18 cellular contexts compared by ENCODE assay signal in genomic region chr7:42831953-42832522, GRCh38.
A peak's percentile ranks its signal among the peaks of the same experiment; 100 is the strongest.
DNase-seq lines count a peak whose midpoint lies in the region; ATAC-seq, FAIRE-seq and TF ChIP-seq lines count a peak whose summit lies in the region.
"Had no signal": no experiment of that assay in that cellular context is flagged by ENCODE, and none has a peak within 500 bp of the region (broad histone marks: within the 10 kb centered on the region; RNA-seq: fewer than 3 reads in every experiment).

No MANE protein-coding gene starts in this region.

- H3F3A ChIP-seq in DOHH2 (ENCODE audit: control insufficient read depth, insufficient read depth): no peaks in the 10 kb centered on the region

- intact Hi-C loops in ovary (cut with DNase I): loop anchor here in 1 of 4 donors (10.0 kb wide), 1 partner anchor 857 kb away; no protein-coding TSS in a partner anchor

- H3K9me1 ChIP-seq in keratinocyte (ENCODE audit: control insufficient read depth, extremely low read depth, insufficient read depth, low read length): no peaks in the 10 kb centered on the region

- ATAC-seq in RWPE2 (ENCODE audit: low read depth): no peak
- ATAC-seq: activated T-cell treated with anti-CD3 and anti-CD28 coated beads, Interleukin-2, amount 50 U/mL, for 72 hours had no signal

- TF ChIP-seq CTCF in DOHH2 (IDR thresholded peaks at IDR 0.05; ENCODE audit: low read depth, low read length, poor library complexity, severe bottlenecking) (peak; percentile 8), RWPE2 (IDR thresholded peaks at IDR 0.05; ENCODE audit: poor library complexity, severe bottlenecking) (peak; percentile 56), keratinocyte (optimal IDR thresholded peaks at IDR 0.05 in 1 of 3, IDR thresholded peaks at IDR 0.05 in 1 of 3, conservative IDR thresholded peaks at IDR 0.05 in 1 of 3; ENCODE audit: extremely low read depth in 1 of 3, insufficient read depth in 2 of 3, low read length in 3 of 3) (no peak), ovary (IDR thresholded peaks at IDR 0.05) (no peak)

- peak overlapping the region; percentile 4 for H2AFZ ChIP-seq in keratinocyte (ENCODE audit: control insufficient read depth, low read length)

- no peak for TF ChIP-seq POLR2A in ovary (IDR thresholded peaks at IDR 0.05)

- no peak for TF ChIP-seq EP300 in ovary (IDR thresholded peaks at IDR 0.05)

- peak; percentile 48 for FAIRE-seq in keratinocyte (lab: Jason Lieb, UNC)
- no peak for FAIRE-seq in small intestine (lab: Jason Lieb, UNC)
- FAIRE-seq: endothelial cell of umbilical vein, G401.6 had no signal

- dilution Hi-C loops in keratinocyte (cut with MboI; ENCODE audit: extremely low pct_ligation_motif_present, low sequenced_read_pairs): no loop called here

- 6 to 14% (median 8%) methylated on average over 7 of the region's 7 CpGs for WGBS in ovary, 3 donors
- 45 to 65% (median 47%) methylated on average over 7 of the region's 7 CpGs for WGBS in small intestine, 3 donors

- no peaks in the 10 kb centered on the region for H3K4me1 ChIP-seq in DOHH2 (ENCODE audit: control insufficient read depth, low read length)
- H3K4me1 ChIP-seq in RWPE2 (ENCODE audit: insufficient read depth, poor library complexity, severe bottlenecking): no peaks in the 10 kb centered on the region
- peaks cover 5% of the 10 kb centered on the region for H3K4me1 ChIP-seq in keratinocyte (ENCODE audit: control insufficient read depth, extremely low read depth, insufficient read depth, low read length)
- H3K4me1 ChIP-seq in ovary (ENCODE audit: insufficient read depth): peaks cover 7% of the 10 kb centered on the region
- no peaks in the 10 kb centered on the region for H3K4me1 ChIP-seq in small intestine (ENCODE audit: control insufficient read depth in 2 of 2, insufficient read depth in 1 of 2, low read depth in 1 of 2, low read length in 1 of 2)
- H3K4me1 ChIP-seq: SJCRH30 had no signal

- H3K9ac ChIP-seq in keratinocyte (ENCODE audit: control insufficient read depth, extremely low read depth, insufficient read depth, low read length): no peak overlapping the region

- H3K4me2 ChIP-seq in DOHH2 (ENCODE audit: low read length): no peak overlapping the region
- H3K4me2 ChIP-seq in keratinocyte (ENCODE audit: control insufficient read depth, extremely low read depth, insufficient read depth, low read depth, low read length): peak overlapping the region; percentile 53

- H3K79me2 ChIP-seq in DOHH2 (ENCODE audit: control insufficient read depth, low read length): no peaks in the 10 kb centered on the region
- H3K79me2 ChIP-seq in keratinocyte (ENCODE audit: control insufficient read depth, insufficient read depth, low read length): no peaks in the 10 kb centered on the region

- H3K9me2 ChIP-seq in DOHH2 (replicated peaks; ENCODE audit: control insufficient read depth, low read length): no peaks in the 10 kb centered on the region

- H3K27me3 ChIP-seq in DOHH2 (ENCODE audit: control insufficient read depth, low read length) (no peaks in the 10 kb centered on the region), RWPE2 (ENCODE audit: insufficient read depth, poor library complexity, severe bottlenecking) (no peaks in the 10 kb centered on the region), keratinocyte (ENCODE audit: control insufficient read depth, extremely low read depth, insufficient read depth, low read length) (no peaks in the 10 kb centered on the region), ovary (no peaks in the 10 kb centered on the region), small intestine (ENCODE audit: control insufficient read depth in 2 of 2, insufficient read depth in 2 of 2, low read length in 2 of 2) (no peaks in the 10 kb centered on the region)

- H3K27ac ChIP-seq in DOHH2 (ENCODE audit: low read depth, low read length) (no peak overlapping the region), RWPE2 (ENCODE audit: poor library complexity, severe bottlenecking) (no peak overlapping the region), keratinocyte (ENCODE audit: control insufficient read depth, insufficient read depth, low read length) (no peak overlapping the region), ovary (no peak overlapping the region), small intestine (ENCODE audit: low read depth in 1 of 2, low read length in 1 of 2) (no peak overlapping the region)
- H3K27ac ChIP-seq: dorsolateral prefrontal cortex, SJCRH30 had no signal

- DNase-seq in RWPE2 (ENCODE audit: low spot score): no peak
- DNase-seq in keratinocyte (ENCODE audit: low read depth, low spot score): no peak
- DNase-seq in ovary: no peak
- DNase-seq in retina: no peak
- no peak for DNase-seq in anterior cingulate cortex (lab: John Stamatoyannopoulos, UW)
- DNase-seq in activated CD4-positive, alpha-beta T cell treated with anti-CD3 and anti-CD28 coated beads for 1 hour: no peak
- DNase-seq in small intestine: no peak
- DNase-seq: activated CD4-positive, alpha-beta T cell treated with anti-CD3 and anti-CD28 coated beads for 4 hours; activated T-cell treated with anti-CD3 and anti-CD28 coated beads, Interleukin-2, amount 50 U/mL, for 72 hours; immature natural killer cell; NCI-H1105; NCI-H2081; stimulated activated CD4-positive, alpha-beta T cell treated with anti-CD3 and anti-CD28 coated beads, Interleukin-15, amount 100 ng/mL, for 24 hours had no signal

- H3K4me3 ChIP-seq in DOHH2 (ENCODE audit: low read length) (no peak overlapping the region), RWPE2 (ENCODE audit: severe bottlenecking) (no peak overlapping the region), keratinocyte (ENCODE audit: control insufficient read depth in 2 of 3, extremely low read depth in 1 of 3, insufficient read depth in 2 of 3, low read depth in 1 of 3, low read length in 3 of 3) (no peak overlapping the region), ovary (peak overlapping the region; percentile 12), small intestine (ENCODE audit: low read depth in 1 of 2, low read length in 2 of 2) (no peak overlapping the region)
- H3K4me3 ChIP-seq: dorsolateral prefrontal cortex, SJCRH30 had no signal

- H4K20me1 ChIP-seq in DOHH2 (ENCODE audit: control insufficient read depth, insufficient read depth, low read depth, low read length) (no peaks in the 10 kb centered on the region), keratinocyte (ENCODE audit: control insufficient read depth, extremely low read depth, insufficient read depth, low read length) (no peaks in the 10 kb centered on the region)

- no peaks in the 10 kb centered on the region for H3K36me3 ChIP-seq in DOHH2 (ENCODE audit: control insufficient read depth, low read length)
- no peaks in the 10 kb centered on the region for H3K36me3 ChIP-seq in RWPE2 (ENCODE audit: low read depth)
- no peaks in the 10 kb centered on the region for H3K36me3 ChIP-seq in keratinocyte (ENCODE audit: control insufficient read depth in 2 of 2, extremely low read depth in 1 of 2, insufficient read depth in 2 of 2, low read length in 2 of 2)
- H3K36me3 ChIP-seq in ovary: no peaks in the 10 kb centered on the region
- no peaks in the 10 kb centered on the region for H3K36me3 ChIP-seq in small intestine (ENCODE audit: control insufficient read depth in 2 of 2, insufficient read depth in 2 of 2, low read length in 2 of 2)
- H3K36me3 ChIP-seq: SJCRH30 had no signal

- no peaks in the 10 kb centered on the region for H3K9me3 ChIP-seq in DOHH2 (ENCODE audit: control insufficient read depth, insufficient read depth, low read length)
- H3K9me3 ChIP-seq in RWPE2 (ENCODE audit: severe bottlenecking): no peaks in the 10 kb centered on the region
- H3K9me3 ChIP-seq in keratinocyte (ENCODE audit: control insufficient read depth, low read depth, low read length): no peaks in the 10 kb centered on the region
- no peaks in the 10 kb centered on the region for H3K9me3 ChIP-seq in ovary
- no peaks in the 10 kb centered on the region for H3K9me3 ChIP-seq in small intestine (ENCODE audit: control insufficient read depth, low read depth)
- H3K9me3 ChIP-seq: SJCRH30 had no signal

Comparison
In these comparisons a context has a peak if more than half of its experiments do, and no peak if none do; other contexts are left out.
1. CTCF ChIP-seq: peak in DOHH2 (single experiment) and RWPE2 (single experiment); none in keratinocyte (0 of 3) and ovary (0 of 3).